ENCODE assay signal across 19 cellular contexts in genomic region chr1:15186846-15187151, GRCh38. TPM values are rescaled to one million over a fixed set of nuclear protein-coding genes. Genes with fewer than 3 reads are reported as not detected.
A peak's percentile ranks its signal among the peaks of the same experiment; 100 is the strongest.
DNase-seq lines count a peak whose midpoint lies in the region; ATAC-seq lines count a peak whose summit lies in the region.
"Had no signal": no experiment of that assay in that cellular context is flagged by ENCODE, and none has a peak within 500 bp of the region (broad histone marks: within the 10 kb centered on the region; RNA-seq: fewer than 3 reads in every experiment).

No MANE protein-coding gene starts in this region.

- H3K4me3 ChIP-seq in mesodermal cell (ENCODE audit: extremely low read depth, insufficient read depth, low read length, poor library complexity, severe bottlenecking), result no peak overlapping the region

- ATAC-seq in GM19467 (IDR thresholded peaks at IDR 0.05; ENCODE audit: unreplicated experiment) (no peak), HG02588 (IDR thresholded peaks at IDR 0.05; ENCODE audit: unreplicated experiment) (no peak)
- ATAC-seq: esophagus mucosa had no signal

- no peaks in the 10 kb centered on the region for H3K9me3 ChIP-seq in mesodermal cell (ENCODE audit: control insufficient read depth, low read length)

- H3K27ac ChIP-seq in mesodermal cell (ENCODE audit: low read depth, low read length, severe bottlenecking), result peak overlapping the region; percentile 2

- DNase-seq in M059J (ENCODE audit: low read depth) (peak; percentile 59), ecto neural progenitor cell (ENCODE audit: low spot score) (peak; percentile 62), COLO829 (ENCODE audit: low spot score) (no peak), DMS53 treated with DMSO at 0.1 percent for 48 hours (lab: John Stamatoyannopoulos, UW; ENCODE audit: unreplicated experiment) (no peak)
- DNase-seq: activated B cell treated with CpG ODN at 0.5 μM for 24 hours; activated CD4-positive, alpha-beta T cell treated with anti-CD3 and anti-CD28 coated beads, Interleukin-2, amount 50 U/mL, for 4 hours; activated effector memory CD4-positive, alpha-beta T cell treated with anti-CD3 and anti-CD28 coated beads, Interleukin-2, amount 50 U/mL, for 16 hours; CD4-positive, alpha-beta memory T cell; effector CD8-positive, alpha-beta T cell; GF-D8; MM.1S; NCI-H1436; NK-92 treated with Interleukin-12 subunit alpha and Interleukin-12 subunit beta, amount 100 ng/mL, for 24 hours; T1000 had no signal

- 30 to 53% methylated on average over 3 to 4 of the region's 6 CpGs for WGBS in mesodermal cell (ENCODE audit: insufficient coverage in 2 of 2), 2 experiments

- H3K36me3 ChIP-seq in mesodermal cell (ENCODE audit: control insufficient read depth, insufficient read depth, low read length), result peaks cover 4% of the 10 kb centered on the region

- H3K4me1 ChIP-seq in mesodermal cell (ENCODE audit: control insufficient read depth, insufficient read depth, low read length, poor library complexity, severe bottlenecking), result peaks cover 28% of the 10 kb centered on the region

RNA-seq across cellular contexts. Expression of gene TMEM51, which starts 33.3 kb away (rescaled TPM):
- 18.7 and 22.2 TPM in 2 replicates for total RNA-seq in M059J (2014; rRNA removed; shearing (Covaris generic))
- 10.7 TPM for polyA plus RNA-seq in mesodermal cell (2013, experiment 1 of 2)
- 11.4 TPM for polyA plus RNA-seq in mesodermal cell (2013, experiment 2 of 2)
- total RNA-seq: activated B cell treated with CpG ODN at 0.5 μM for 24 hours had no signal
- polyA plus RNA-seq: CD4-positive, alpha-beta memory T cell; IgD-negative memory B cell had no signal

Comparison
In these comparisons a context has a peak if more than half of its experiments do, and no peak if none do; other contexts are left out.
1. DNase-seq: peak in M059J (single experiment) and ecto neural progenitor cell (single experiment); none in COLO829 (single experiment) and DMS53 treated with DMSO at 0.1 percent for 48 hours (single experiment).